ENCODE assay signal across 20 cellular contexts in genomic region chr7:53993205-53993604, GRCh38.
"Had no signal": no experiment of that assay in that cellular context is flagged by ENCODE, and none has a peak within 500 bp of the region (broad histone marks: within the 10 kb centered on the region; RNA-seq: fewer than 3 reads in every experiment).

No MANE protein-coding gene starts in this region.

- H3K4me3 Mint-ChIP-seq: activated CD4-positive, alpha-beta T cell treated with anti-CD3 and anti-CD28 coated beads, Interleukin-2, amount 10 ng/mL, durations not matched to agents 24 days and 14 days; activated CD8-positive, alpha-beta T cell treated with anti-CD3 and anti-CD28 coated beads, Interleukin-2, amount 10 ng/mL, durations not matched to agents 7 days and 5 days; activated naive CD4-positive, alpha-beta T cell treated with anti-CD3 and anti-CD28 coated beads, Interleukin-2, amount 50 U/mL, for 24 hours; endodermal cell; naive B cell had no signal

- H3K36me3 Mint-ChIP-seq: activated naive CD4-positive, alpha-beta T cell treated with anti-CD3 and anti-CD28 coated beads, Interleukin-2, amount 50 U/mL, for 24 hours; naive B cell had no signal

- H3K27me3 ChIP-seq: adrenal gland, cardiac muscle cell, dorsolateral prefrontal cortex, gastroesophageal sphincter, pancreas, thyroid gland had no signal

- H3K4me1 Mint-ChIP-seq: activated CD4-positive, alpha-beta T cell treated with anti-CD3 and anti-CD28 coated beads, Interleukin-2, amount 10 ng/mL, durations not matched to agents 24 days and 14 days; activated naive CD4-positive, alpha-beta T cell treated with anti-CD3 and anti-CD28 coated beads, Interleukin-2, amount 50 U/mL, for 24 hours; endodermal cell; naive B cell had no signal

- DNase-seq: activated CD4-positive, alpha-beta T cell treated with anti-CD3 and anti-CD28 coated beads, Interleukin-2, amount 10 ng/mL, durations not matched to agents 24 days and 14 days; activated CD4-positive, CD25-positive, alpha-beta regulatory T cell; activated CD8-positive, alpha-beta memory T cell treated with anti-CD3 and anti-CD28 coated beads, Interleukin-2, amount 50 U/mL, for 4 hours; activated CD8-positive, alpha-beta T cell treated with anti-CD3 and anti-CD28 coated beads, Interleukin-2, amount 10 ng/mL, durations not matched to agents 7 days and 5 days; activated effector memory CD4-positive, alpha-beta T cell treated with anti-CD3 and anti-CD28 coated beads, Interleukin-2, amount 50 U/mL, for 16 hours; activated T-cell treated with anti-CD3 and anti-CD28 coated beads, Interleukin-2, amount 50 U/mL, for 48 hours; adrenal gland; dorsolateral prefrontal cortex; endodermal cell; erythroblast; left colon; midbrain; naive B cell; pancreas; stimulated activated CD4-positive, alpha-beta T cell treated with anti-CD3 and anti-CD28 coated beads, Interleukin-12 subunit alpha, Interleukin-12 subunit beta, amount 100 ng/mL, for 4 hours; stimulated activated CD4-positive, alpha-beta T cell treated with anti-CD3 and anti-CD28 coated beads, Interleukin-2, amount 100 ng/mL, for 24 hours; thyroid gland had no signal

- H3K27ac ChIP-seq: adrenal gland, cardiac muscle cell, dorsolateral prefrontal cortex, gastroesophageal sphincter, pancreas, thyroid gland had no signal

- H3K9me3 ChIP-seq: adrenal gland, gastroesophageal sphincter, pancreas, thyroid gland had no signal

- H3K27me3 Mint-ChIP-seq: activated CD4-positive, alpha-beta T cell treated with anti-CD3 and anti-CD28 coated beads, Interleukin-2, amount 10 ng/mL, durations not matched to agents 24 days and 14 days; activated naive CD4-positive, alpha-beta T cell treated with anti-CD3 and anti-CD28 coated beads, Interleukin-2, amount 50 U/mL, for 24 hours; naive B cell had no signal

- H3K9me3 Mint-ChIP-seq: endodermal cell had no signal

- ATAC-seq: activated CD8-positive, alpha-beta T cell treated with anti-CD3 and anti-CD28 coated beads, Interleukin-2, amount 10 ng/mL, durations not matched to agents 7 days and 5 days; gastroesophageal sphincter; left colon; pancreas had no signal

- H3K27ac Mint-ChIP-seq: activated CD4-positive, alpha-beta T cell treated with anti-CD3 and anti-CD28 coated beads, Interleukin-2, amount 10 ng/mL, durations not matched to agents 24 days and 14 days; activated CD8-positive, alpha-beta T cell treated with anti-CD3 and anti-CD28 coated beads, Interleukin-2, amount 10 ng/mL, durations not matched to agents 7 days and 5 days; activated naive CD4-positive, alpha-beta T cell treated with anti-CD3 and anti-CD28 coated beads, Interleukin-2, amount 50 U/mL, for 24 hours; endodermal cell; naive B cell had no signal
